In genomic region chr16:57244767-57245471, GRCh38 we compare ENCODE assay signal across 8 cellular contexts. TPM values are rescaled to one million over a fixed set of nuclear protein-coding genes. Genes with fewer than 3 reads are reported as not detected.
A peak's percentile ranks its signal among the peaks of the same experiment; 100 is the strongest.
DNase-seq lines count a peak whose midpoint lies in the region; ATAC-seq, FAIRE-seq and TF ChIP-seq lines count a peak whose summit lies in the region.

TSS of gene ARL2BP (plus strand) at chr16:57245259. CDS start at chr16:57245368, 109 bp downstream.

- peak within 1 kb of the TSS; percentile 89 to 92 for H3K27ac ChIP-seq in kidney (ENCODE audit: low read depth in 2 of 2, low read length in 2 of 2)

- peak; percentile 95 for ATAC-seq in GM19035 (IDR thresholded peaks at IDR 0.05; ENCODE audit: unreplicated experiment)
- ATAC-seq in HG03354 (IDR thresholded peaks at IDR 0.05; ENCODE audit: poor library complexity, severe bottlenecking, unreplicated experiment), result peak; percentile 95

- H3K4me1 ChIP-seq in kidney (ENCODE audit: control insufficient read depth in 1 of 2, insufficient read depth in 1 of 2, low read depth in 1 of 2, low read length in 2 of 2), result peaks cover 15 to 16% of the 10 kb centered on the region in 2 donors

- H3K4me3 ChIP-seq in kidney (ENCODE audit: low read length in 2 of 2), result peak within 1 kb of the TSS; percentile 62 to 84

- peak within 1 kb of the TSS; percentile 65 to 75 for H3K9ac ChIP-seq in kidney (ENCODE audit: low read length in 2 of 2)

- no peaks in the 10 kb centered on the region for H3K9me3 ChIP-seq in kidney (ENCODE audit: control insufficient read depth in 1 of 2, low read length in 2 of 2)

- intact Hi-C loops in kidney (cut with DNase I), result no loop called here

- peaks cover 2 to 11% of the 10 kb centered on the region in 2 donors for H3K36me3 ChIP-seq in kidney (ENCODE audit: control insufficient read depth in 1 of 2, insufficient read depth in 2 of 2, low read length in 2 of 2)

- no peak for TF ChIP-seq CTCF in kidney (IDR thresholded peaks at IDR 0.05; ENCODE audit: borderline replicate concordance, extremely low read depth, insufficient read depth)

- DNase-seq in AG20443 (ENCODE audit: low spot score) (peak; percentile 100), NCI-H460 (ENCODE audit: extremely low read depth, low read depth) (peak; percentile 99), cerebellum (ENCODE audit: low spot score) (peak; percentile 100), kidney (peak; percentile 99)
- peak; percentile 95 for DNase-seq in activated CD4-positive, alpha-beta T cell treated with anti-CD3 and anti-CD28 coated beads for 1 hour
- peak; percentile 99 for DNase-seq in stimulated activated CD4-positive, alpha-beta T cell treated with anti-CD3 and anti-CD28 coated beads, Interleukin-15, amount 100 ng/mL, for 24 hours

- FAIRE-seq in kidney (lab: Jason Lieb, UNC), result peak; percentile 82

RNA-seq across cellular contexts. Expression of gene ARL2BP, which starts in this region (rescaled TPM):
- total RNA-seq in NCI-H460 (2014; rRNA removed; shearing (Covaris generic)), result 111 and 121 TPM in 2 replicates
- polyA plus RNA-seq in NCI-H460 (2014; cell fraction: nucleus; rRNA removed), result 79.3 and 82.0 TPM in 2 replicates
- 44.3 TPM for total RNA-seq in cerebellum
- 61.5 TPM for total RNA-seq in kidney
- polyA plus RNA-seq in kidney (ENCODE audit: insufficient read depth, low read depth, low replicate concordance), result 53.9 TPM

Comparison
In these comparisons a context has a peak if more than half of its experiments do, and no peak if none do; other contexts are left out.
1. Peak in every context shown above with its lines: DNase-seq, ATAC-seq, H3K4me3 ChIP-seq and H3K27ac ChIP-seq.